Comparison of ENCODE assay signal across 2 cellular contexts in genomic region chr17:81244358-81245023, GRCh38.
TF ChIP-seq lines count a peak whose summit lies in the region.

No MANE protein-coding gene starts in this region.

TF ChIP-seq in SK-N-SH treated with all-trans-retinoic acid at 6 μM for 48 hours, 23 proteins besides CTCF, POLR2A, EP300 and RAD21:
- TF ChIP-seq PATZ1 (CRISPR knock-in tag; IDR thresholded peaks at IDR 0.05; ENCODE audit: borderline replicate concordance) (no peak), ISL1 (CRISPR knock-in tag; IDR thresholded peaks at IDR 0.05) (no peak), OSR1 (CRISPR knock-in tag; IDR thresholded peaks at IDR 0.05) (no peak), SNAI2 (CRISPR knock-in tag; IDR thresholded peaks at IDR 0.05) (no peak), CREB5 (CRISPR knock-in tag; IDR thresholded peaks at IDR 0.05; ENCODE audit: low read depth) (no peak), POU6F1 (CRISPR knock-in tag; IDR thresholded peaks at IDR 0.05; ENCODE audit: borderline replicate concordance, low read depth) (no peak), CSRNP3 (CRISPR knock-in tag; IDR thresholded peaks at IDR 0.05) (no peak), RARB (CRISPR knock-in tag; IDR thresholded peaks at IDR 0.05) (no peak)

TF ChIP-seq in HepG2, 621 proteins besides CTCF, POLR2A, EP300 and RAD21 (continues in another document):
- no peak for TF ChIP-seq REST (IDR thresholded peaks at IDR 0.05; ENCODE audit: borderline replicate concordance in 1 of 2, low read depth in 1 of 2, low read length in 2 of 2)
- TF ChIP-seq RXRA (CRISPR knock-in tag; IDR thresholded peaks at IDR 0.05) = peak; percentile 40
- no peak for TF ChIP-seq ZFP62 (CRISPR knock-in tag; IDR thresholded peaks at IDR 0.05)
- no peak for TF ChIP-seq KLF6 (CRISPR knock-in tag; IDR thresholded peaks at IDR 0.05)
- no peak; the same call in 1 of the 2 replicates for TF ChIP-seq SALL2 (CRISPR knock-in tag; IDR thresholded peaks at IDR 0.05)
- TF ChIP-seq SIN3A (IDR thresholded peaks at IDR 0.05; ENCODE audit: borderline replicate concordance, low read depth, low read length) = no peak
- TF ChIP-seq HES4 (CRISPR knock-in tag; IDR thresholded peaks at IDR 0.05; ENCODE audit: borderline replicate concordance) = 0 out of 2 replicates have a peak, but pooled peaks have one; percentile 21
- TF ChIP-seq ZC3H13 (CRISPR knock-in tag; IDR thresholded peaks at IDR 0.05) = no peak; the same call in 1 of the 2 replicates
- TF ChIP-seq PAXIP1 (CRISPR knock-in tag; conservative IDR thresholded peaks at IDR 0.05) = no peak
- no peak for TF ChIP-seq RNF219 (CRISPR knock-in tag; IDR thresholded peaks at IDR 0.05)
- TF ChIP-seq ZMYM3 (CRISPR knock-in tag; IDR thresholded peaks at IDR 0.05) = no peak
- TF ChIP-seq SP1 (IDR thresholded peaks at IDR 0.05) = no peak
- no peak for TF ChIP-seq SP1 (CRISPR knock-in tag; IDR thresholded peaks at IDR 0.05)
- TF ChIP-seq ZNF563 (CRISPR knock-in tag; IDR thresholded peaks at IDR 0.05) = 0 out of 2 replicates have a peak, but pooled peaks have one; percentile 39
- TF ChIP-seq TARDBP (CRISPR knock-in tag; IDR thresholded peaks at IDR 0.05) = 0 out of 2 replicates have a peak, but pooled peaks have one; percentile 12
- TF ChIP-seq TBL1XR1 (IDR thresholded peaks at IDR 0.05; ENCODE audit: borderline replicate concordance, low read length, partially characterized antibody) = no peak
- 0 out of 2 replicates have a peak, but pooled peaks have one; percentile 37 for TF ChIP-seq ZNF724P (CRISPR knock-in tag; IDR thresholded peaks at IDR 0.05; ENCODE audit: borderline replicate concordance)
- peak; percentile 59; the same call in 1 of the 2 replicates for TF ChIP-seq ZNF768 (CRISPR knock-in tag; IDR thresholded peaks at IDR 0.05)
- peak; percentile 85 for TF ChIP-seq ATF7-NPFF (CRISPR knock-in tag; IDR thresholded peaks at IDR 0.05; ENCODE audit: low read depth)
- TF ChIP-seq PHF20 (CRISPR knock-in tag; IDR thresholded peaks at IDR 0.05) = no peak
- no peak for TF ChIP-seq HHEX (CRISPR knock-in tag; IDR thresholded peaks at IDR 0.05)
- no peak for TF ChIP-seq HDAC6 (IDR thresholded peaks at IDR 0.05; ENCODE audit: low read depth, low read length)
- peak; percentile 33 for TF ChIP-seq PHF8 (CRISPR knock-in tag; IDR thresholded peaks at IDR 0.05)
- TF ChIP-seq CENPX (CRISPR knock-in tag; IDR thresholded peaks at IDR 0.05) = no peak
- TF ChIP-seq ZNF710 (CRISPR knock-in tag; IDR thresholded peaks at IDR 0.05; ENCODE audit: borderline replicate concordance) = no peak
- peak; percentile 31; the same call in 1 of the 2 replicates for TF ChIP-seq PITX1 (CRISPR knock-in tag; IDR thresholded peaks at IDR 0.05)
- TF ChIP-seq ESRRA (CRISPR knock-in tag; IDR thresholded peaks at IDR 0.05; ENCODE audit: low read depth) = 0 out of 2 replicates have a peak, but pooled peaks have one; percentile 38
- TF ChIP-seq ZNF430 (CRISPR knock-in tag; IDR thresholded peaks at IDR 0.05) = no peak
- TF ChIP-seq ZNF567 (CRISPR knock-in tag; IDR thresholded peaks at IDR 0.05; ENCODE audit: borderline replicate concordance) = peak; percentile 72; the same call in 1 of the 2 replicates
- peak; percentile 25; the same call in 1 of the 2 replicates for TF ChIP-seq MEF2D (CRISPR knock-in tag; IDR thresholded peaks at IDR 0.05)
- TF ChIP-seq SAP130 (CRISPR knock-in tag; IDR thresholded peaks at IDR 0.05; ENCODE audit: low read depth) = 0 out of 2 replicates have a peak, but pooled peaks have one; percentile 26
- TF ChIP-seq RFX5 (IDR thresholded peaks at IDR 0.05; ENCODE audit: low read depth, low read length) = no peak
- no peak for TF ChIP-seq SOX6 (IDR thresholded peaks at IDR 0.05)
- peak; percentile 74 for TF ChIP-seq SOX6 (CRISPR knock-in tag; IDR thresholded peaks at IDR 0.05)
- TF ChIP-seq ZNF329 (CRISPR knock-in tag; IDR thresholded peaks at IDR 0.05; ENCODE audit: low read depth) = no peak
- TF ChIP-seq ZKSCAN5 (CRISPR knock-in tag; IDR thresholded peaks at IDR 0.05) = no peak
- TF ChIP-seq IKZF4 (CRISPR knock-in tag; IDR thresholded peaks at IDR 0.05; ENCODE audit: borderline replicate concordance, low read depth, not compliant biosample characterization) = no peak
- TF ChIP-seq POLR2G (IDR thresholded peaks at IDR 0.05; ENCODE audit: low read depth, low read length) = peak; percentile 71
- peak; percentile 3; the same call in 1 of the 2 replicates for TF ChIP-seq TFDP1 (CRISPR knock-in tag; IDR thresholded peaks at IDR 0.05; ENCODE audit: borderline replicate concordance)
- peak in 1 of 2 experiments; percentile 39; a peak in 2 of 4 replicates for TF ChIP-seq NR2F1 (CRISPR knock-in tag; IDR thresholded peaks at IDR 0.05)
- 0 out of 2 replicates have a peak, but pooled peaks have one; percentile 25 for TF ChIP-seq NR2F2 (IDR thresholded peaks at IDR 0.05; ENCODE audit: borderline replicate concordance, low read depth)
- TF ChIP-seq TFDP2 (CRISPR knock-in tag; IDR thresholded peaks at IDR 0.05) = no peak
- no peak for TF ChIP-seq POGZ (CRISPR knock-in tag; IDR thresholded peaks at IDR 0.05)
- TF ChIP-seq POGK (CRISPR knock-in tag; conservative IDR thresholded peaks at IDR 0.05) = peak; percentile 56; the same call in 1 of the 2 replicates
- no peak for TF ChIP-seq ZNF34 (CRISPR knock-in tag; IDR thresholded peaks at IDR 0.05; ENCODE audit: borderline replicate concordance)
- peak; percentile 56; the same call in 1 of the 2 replicates for TF ChIP-seq ETS1 (CRISPR knock-in tag; IDR thresholded peaks at IDR 0.05)
- peak; percentile 87; the same call in 1 of the 2 replicates for TF ChIP-seq PAF1 (CRISPR knock-in tag; IDR thresholded peaks at IDR 0.05)
